13 cellular contexts compared by ENCODE assay signal in the genomic region with DNA sequence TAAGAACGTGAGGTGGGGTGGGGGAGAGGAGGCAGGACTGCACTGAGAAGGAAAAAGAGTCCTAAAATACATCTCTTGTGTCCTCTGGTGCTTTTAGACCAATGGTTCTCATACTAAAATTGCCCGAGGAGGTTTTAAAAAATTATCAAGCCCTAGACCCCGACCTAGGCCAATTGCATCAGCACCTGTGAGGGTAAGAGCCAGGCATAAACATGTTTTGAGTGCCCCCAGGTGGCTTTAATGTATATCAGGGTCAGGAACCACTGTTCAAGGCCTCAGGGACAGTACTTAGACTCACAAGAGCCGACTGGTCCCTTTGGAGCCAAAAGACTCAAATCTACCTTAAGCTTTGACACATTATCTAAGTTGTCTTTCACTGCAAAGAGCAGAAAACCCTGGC. TPM values are rescaled to one million over a fixed set of nuclear protein-coding genes. Genes with fewer than 3 reads are reported as not detected.
A peak's percentile ranks its signal among the peaks of the same experiment; 100 is the strongest.
DNase-seq lines count a peak whose midpoint lies in the region; ATAC-seq, FAIRE-seq and TF ChIP-seq lines count a peak whose summit lies in the region.
"Had no signal": no experiment of that assay in that cellular context is flagged by ENCODE, and none has a peak within 500 bp of the region (broad histone marks: within the 10 kb centered on the region; RNA-seq: fewer than 3 reads in every experiment).

No MANE protein-coding gene starts in this region.

- DNase-seq in DMS153 (lab: John Stamatoyannopoulos, UW) (peak; percentile 46), HTR-8/SVneo (ENCODE audit: insufficient read length, low spot score) (peak; percentile 5), NCI-H510A (lab: John Stamatoyannopoulos, UW) (peak; percentile 47), endodermal cell (peak; percentile 81), posterior vena cava (ENCODE audit: low spot score) (no peak)
- no peak for DNase-seq in activated CD4-positive, CD25-positive, alpha-beta regulatory T cell (lab: John Stamatoyannopoulos, UW)
- DNase-seq: activated T-cell treated with anti-CD3 and anti-CD28 coated beads, Interleukin-2, amount 50 U/mL, for 48 hours; NCI-H226; pancreas had no signal

- no peaks in the 10 kb centered on the region for H3K4me1 ChIP-seq in endodermal cell (ENCODE audit: control insufficient read depth, insufficient read depth, low read length)
- H3K4me1 ChIP-seq: pancreas had no signal

- H3K27me3 ChIP-seq in endodermal cell (ENCODE audit: control insufficient read depth, insufficient read depth, low read length, poor library complexity, severe bottlenecking), result no peaks in the 10 kb centered on the region
- H3K27me3 ChIP-seq: hepatocyte, pancreas had no signal

- no peaks in the 10 kb centered on the region for H3K9me3 ChIP-seq in endodermal cell (ENCODE audit: control insufficient read depth, low read length)
- H3K9me3 ChIP-seq: pancreas had no signal

- no peaks in the 10 kb centered on the region for H3K27me3 Mint-ChIP-seq in endodermal cell (ENCODE audit: insufficient read depth)
- H3K27me3 Mint-ChIP-seq: stimulated activated memory B cell treated with anti-CD40 and anti-IgM and Interleukin-4, amounts not matched to agents 10 μg/mL and 1 μg/mL and 100 μg/mL, for 72 hours had no signal

- H3K36me3 ChIP-seq in endodermal cell (ENCODE audit: control insufficient read depth, insufficient read depth, low read length), result no peaks in the 10 kb centered on the region
- H3K36me3 ChIP-seq: pancreas had no signal

- H3K4me3 ChIP-seq in endodermal cell (ENCODE audit: low read length), result no peak overlapping the region
- H3K4me3 ChIP-seq: hepatocyte, pancreas had no signal

- H3K4me3 Mint-ChIP-seq in endodermal cell, result no peak overlapping the region
- H3K4me3 Mint-ChIP-seq: stimulated activated memory B cell treated with anti-CD40 and anti-IgM and Interleukin-4, amounts not matched to agents 10 μg/mL and 1 μg/mL and 100 μg/mL, for 72 hours had no signal

- FAIRE-seq in HTR-8/SVneo (lab: Jason Lieb, UNC), result no peak
- FAIRE-seq: pancreas had no signal

- peaks cover 1% of the 10 kb centered on the region for H3K4me1 Mint-ChIP-seq in endodermal cell
- H3K4me1 Mint-ChIP-seq: stimulated activated memory B cell treated with anti-CD40 and anti-IgM and Interleukin-4, amounts not matched to agents 10 μg/mL and 1 μg/mL and 100 μg/mL, for 72 hours had no signal

- 71 to 72% methylated on average over 3 to 4 of the region's 4 CpGs for WGBS in endodermal cell (ENCODE audit: insufficient coverage in 1 of 2, insufficient read length in 1 of 2), 2 experiments

- no peak overlapping the region for H3K9ac ChIP-seq in endodermal cell (ENCODE audit: extremely low read depth, low read length, poor library complexity, severe bottlenecking)

- peak; percentile 73 for TF ChIP-seq CTCF in endodermal cell (conservative IDR thresholded peaks at IDR 0.05)

- intact Hi-C loops in posterior vena cava (cut with DNase I), result no loop called here

- peak overlapping the region; percentile 26 for H3K27ac Mint-ChIP-seq in endodermal cell
- H3K27ac Mint-ChIP-seq: stimulated activated memory B cell treated with anti-CD40 and anti-IgM and Interleukin-4, amounts not matched to agents 10 μg/mL and 1 μg/mL and 100 μg/mL, for 72 hours had no signal

- H3K27ac ChIP-seq in endodermal cell (ENCODE audit: low read depth, low read length), result no peak overlapping the region
- H3K27ac ChIP-seq: hepatocyte, pancreas had no signal

- ATAC-seq in GM18519 (IDR thresholded peaks at IDR 0.05; ENCODE audit: low FRiP score, unreplicated experiment), result no peak
- no peak for ATAC-seq in GM21360 (IDR thresholded peaks at IDR 0.05; ENCODE audit: unreplicated experiment)
- ATAC-seq: stimulated activated memory B cell treated with anti-CD40 and anti-IgM and Interleukin-4, amounts not matched to agents 10 μg/mL and 1 μg/mL and 100 μg/mL, for 72 hours had no signal

- no peaks in the 10 kb centered on the region for H3K36me3 Mint-ChIP-seq in endodermal cell (ENCODE audit: low read depth)
- H3K36me3 Mint-ChIP-seq: stimulated activated memory B cell treated with anti-CD40 and anti-IgM and Interleukin-4, amounts not matched to agents 10 μg/mL and 1 μg/mL and 100 μg/mL, for 72 hours had no signal

- H3K9me3 Mint-ChIP-seq in endodermal cell, result no peaks in the 10 kb centered on the region
- H3K9me3 Mint-ChIP-seq: stimulated activated memory B cell treated with anti-CD40 and anti-IgM and Interleukin-4, amounts not matched to agents 10 μg/mL and 1 μg/mL and 100 μg/mL, for 72 hours had no signal

RNA-seq across cellular contexts. Expression of a gene that starts 37.5 kb away (rescaled TPM):
- total RNA-seq in endodermal cell, result 10 to 100 TPM; 29.3 to 32.8 TPM
- polyA plus RNA-seq in endodermal cell (2013, experiment 1 of 2), result 18.1 TPM
- polyA plus RNA-seq in endodermal cell (2013, experiment 2 of 2), result 18.1 TPM
- 1 to 10 TPM; 6.9 to 9.7 TPM for total RNA-seq in posterior vena cava

Comparison
In these comparisons a context has a peak if more than half of its experiments do, and no peak if none do; other contexts are left out.
1. DNase-seq: peak in DMS153 (single experiment), HTR-8/SVneo (single experiment), NCI-H510A (single experiment) and endodermal cell (single experiment); none in activated CD4-positive, CD25-positive, alpha-beta regulatory T cell (0 of 4) and posterior vena cava (single experiment).